29 cellular contexts compared by ENCODE assay signal in genomic region chr10:66772511-66772910, GRCh38.
"Had no signal": no experiment of that assay in that cellular context is flagged by ENCODE, and none has a peak within 500 bp of the region (broad histone marks: within the 10 kb centered on the region; RNA-seq: fewer than 3 reads in every experiment).

No MANE protein-coding gene starts in this region.

- H2AFZ ChIP-seq: hepatocyte, neural progenitor cell had no signal

- DNase-seq: cortex of kidney; dorsolateral prefrontal cortex; effector CD8-positive, alpha-beta T cell; endodermal cell; gastrocnemius medialis; head of caudate nucleus; left cardiac atrium; left lung; mesenchymal stem cell; mucosa of descending colon; naive thymus-derived CD4-positive, alpha-beta T cell; nucleus accumbens; spleen; stimulated activated CD4-positive, alpha-beta T cell treated with anti-CD3 and anti-CD28 coated beads, Interleukin-4, amount 100 ng/mL, for 4 hours; stimulated activated naive CD8-positive, alpha-beta T cell treated with anti-CD3 and anti-CD28 coated beads, Interleukin-15, Interleukin-2, amounts not matched to agents 100 U/mL and 50 U/mL, for 24 hours; substantia nigra; upper lobe of right lung; uterus had no signal

- H3K79me2 ChIP-seq: hepatocyte had no signal

- H3K4me2 ChIP-seq: hepatocyte, neural progenitor cell had no signal

- ATAC-seq: gastrocnemius medialis; left cardiac atrium; left lung; mucosa of descending colon; naive thymus-derived CD4-positive, alpha-beta T cell; sciatic nerve; stimulated activated memory B cell treated with anti-CD40 and anti-IgM and Interleukin-4, amounts not matched to agents 10 μg/mL and 1 μg/mL and 100 μg/mL, for 72 hours; stimulated activated naive CD8-positive, alpha-beta T cell treated with anti-CD3 and anti-CD28 coated beads, Interleukin-15, Interleukin-2, amounts not matched to agents 100 U/mL and 50 U/mL, for 24 hours; upper lobe of right lung had no signal

- H3K27ac ChIP-seq: dorsolateral prefrontal cortex, epithelial cell of prostate, esophagus muscularis mucosa, gastrocnemius medialis, hepatocyte, left lung, neural progenitor cell, prostate gland, right atrium auricular region, skin epidermis, spleen, thoracic aorta, tibial nerve, upper lobe of right lung, uterus had no signal

- H3K9ac ChIP-seq: neural progenitor cell had no signal

- H3K36me3 ChIP-seq: esophagus muscularis mucosa, gastrocnemius medialis, left lung, neural progenitor cell, prostate gland, right atrium auricular region, spleen, thoracic aorta, tibial nerve, upper lobe of right lung, uterus had no signal

- H3K27me3 ChIP-seq: dorsolateral prefrontal cortex, esophagus muscularis mucosa, gastrocnemius medialis, hepatocyte, left lung, neural progenitor cell, right atrium auricular region, spleen, tibial nerve, upper lobe of right lung, uterus had no signal

- H3K9me3 ChIP-seq: esophagus muscularis mucosa, gastrocnemius medialis, left lung, mucosa of descending colon, prostate gland, right atrium auricular region, spleen, thoracic aorta, tibial nerve, upper lobe of right lung, uterus had no signal

- H3K4me1 ChIP-seq: gastrocnemius medialis, left lung, neural progenitor cell, prostate gland, right atrium auricular region, spleen, tibial nerve, upper lobe of right lung, uterus had no signal

- H3K4me3 ChIP-seq: dorsolateral prefrontal cortex, esophagus muscularis mucosa, gastrocnemius medialis, hepatocyte, left lung, mucosa of descending colon, neural progenitor cell, prostate gland, right atrium auricular region, skin epidermis, spleen, thoracic aorta, tibial nerve, upper lobe of right lung, uterus had no signal
